6 cellular contexts compared by ENCODE assay signal in the genomic region with DNA sequence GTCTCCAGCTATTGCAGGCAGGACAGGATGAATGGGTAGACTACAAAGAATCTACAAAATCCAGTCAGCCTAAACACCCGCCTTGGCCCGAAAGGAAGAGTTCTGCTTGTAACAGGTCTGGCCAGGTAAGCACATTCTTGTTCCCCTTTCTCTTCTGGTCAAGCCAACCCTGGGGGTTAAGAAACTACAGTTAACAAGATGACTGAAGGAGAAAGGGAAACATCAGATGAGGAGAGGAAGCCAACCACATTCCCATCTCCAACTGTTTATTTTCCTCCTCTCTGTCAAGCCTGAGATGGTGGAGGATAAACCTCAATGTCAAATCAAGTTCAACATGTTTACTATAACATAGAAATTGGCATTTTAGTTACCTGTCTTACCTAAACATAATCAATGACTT.
"Had no signal": no experiment of that assay in that cellular context is flagged by ENCODE, and none has a peak within 500 bp of the region (broad histone marks: within the 10 kb centered on the region; RNA-seq: fewer than 3 reads in every experiment).

No MANE protein-coding gene starts in this region.

- FAIRE-seq: HepG2, HTR-8/SVneo, K562 had no signal

- DNase-seq: IMR-90, KBM-7, KG1 had no signal
